In genomic region chr16:30054959-30055553, GRCh38 we compare ENCODE assay signal across 1 cellular context.
TF ChIP-seq lines count a peak whose summit lies in the region.

No MANE protein-coding gene starts in this region.

TF ChIP-seq in IMR-90, 13 proteins besides CTCF, POLR2A, EP300 and RAD21:
- TF ChIP-seq MAZ (IDR thresholded peaks at IDR 0.05; ENCODE audit: borderline replicate concordance, low read depth, low read length) (no peak), MXI1 (IDR thresholded peaks at IDR 0.05; ENCODE audit: borderline replicate concordance, low read depth, low read length) (no peak), USF2 (IDR thresholded peaks at IDR 0.05; ENCODE audit: low read depth, low read length) (no peak), ELK1 (IDR thresholded peaks at IDR 0.05; ENCODE audit: borderline replicate concordance, low read depth, low read length) (no peak), RFX5 (IDR thresholded peaks at IDR 0.05; ENCODE audit: low read depth, low read length) (no peak), FOS (IDR thresholded peaks at IDR 0.05; ENCODE audit: low read depth, low read length) (no peak), RCOR1 (IDR thresholded peaks at IDR 0.05; ENCODE audit: insufficient replicate concordance, low read length) (no peak), SMC3 (IDR thresholded peaks at IDR 0.05; ENCODE audit: low read depth, low read length) (no peak), CEBPB (IDR thresholded peaks at IDR 0.05; ENCODE audit: low read depth, low read length) (no peak), CHD1 (IDR thresholded peaks at IDR 0.05; ENCODE audit: low read depth, low read length) (no peak), BHLHE40 (IDR thresholded peaks at IDR 0.05; ENCODE audit: low read depth, low read length) (no peak), MAFK (IDR thresholded peaks at IDR 0.05; ENCODE audit: low read depth, low read length) (no peak), NFE2L2 (IDR thresholded peaks at IDR 0.05; ENCODE audit: low read depth, low read length) (no peak)
